28 cellular contexts compared by ENCODE assay signal in the genomic region with DNA sequence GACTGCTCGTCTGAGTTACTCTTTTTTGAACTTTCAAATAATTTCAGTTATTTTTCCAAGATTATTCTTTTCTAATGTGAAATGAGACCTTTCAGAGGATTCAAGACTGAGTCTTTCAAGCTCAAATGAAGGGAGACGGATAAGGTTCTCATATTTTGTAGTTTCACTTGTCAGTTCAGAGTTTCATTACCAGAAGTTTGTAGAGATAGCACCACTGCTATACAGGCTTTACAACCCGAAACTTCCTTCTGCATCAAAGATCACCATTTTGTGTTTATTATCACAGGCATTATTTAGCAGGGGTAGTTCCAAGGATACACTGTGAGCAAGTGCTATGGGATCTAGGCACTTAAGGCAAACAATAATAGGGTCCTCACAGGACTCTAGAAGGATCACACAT.
"Had no signal": no experiment of that assay in that cellular context is flagged by ENCODE, and none has a peak within 500 bp of the region (broad histone marks: within the 10 kb centered on the region; RNA-seq: fewer than 3 reads in every experiment).

No MANE protein-coding gene starts in this region.

- H3K4me2 ChIP-seq: neural progenitor cell had no signal

- H3K4me3 Mint-ChIP-seq: natural killer cell; nephron; neural progenitor cell; stimulated activated effector memory CD8-positive, alpha-beta T cell treated with anti-CD3 and anti-CD28 coated beads, Interleukin-12 subunit alpha, Interleukin-12 subunit beta, amount 100 ng/mL, for 72 hours; stimulated activated naive B cell treated with anti-CD40 and anti-IgM and Interleukin-4, amounts not matched to agents 10 μg/mL and 1 μg/mL and 100 μg/mL, for 72 hours; stimulated activated naive CD8-positive, alpha-beta T cell treated with anti-CD3 and anti-CD28 coated beads, Interleukin-15, Interleukin-2, amounts not matched to agents 100 ng/mL and 50 ng/mL, for 24 hours had no signal

- H3K36me3 ChIP-seq: neural progenitor cell, ovary, right lobe of liver, sigmoid colon, stomach, thoracic aorta, thyroid gland, tibial nerve, upper lobe of left lung, vagina had no signal

- H3K27ac ChIP-seq: neural progenitor cell, ovary, parathyroid adenoma, psoas muscle, right lobe of liver, sigmoid colon, stomach, thoracic aorta, thyroid gland, tibial nerve, upper lobe of left lung, vagina had no signal

- H3K9me3 ChIP-seq: ovary, psoas muscle, right lobe of liver, sigmoid colon, stomach, thoracic aorta, thyroid gland, tibial nerve, upper lobe of left lung, vagina had no signal

- DNase-seq: natural killer cell; occipital lobe; ovary; posterior cingulate gyrus; psoas muscle; right cardiac atrium; right lobe of liver; sigmoid colon; small intestine; stimulated activated CD4-positive, alpha-beta T cell treated with anti-CD3 and anti-CD28 coated beads, Interleukin-15, amount 100 ng/mL, for 24 hours; stimulated activated CD4-positive, alpha-beta T cell treated with anti-CD3 and anti-CD28 coated beads, Interleukin-2, amount 100 ng/mL, for 24 hours; stimulated activated CD4-positive, alpha-beta T cell treated with anti-CD3 and anti-CD28 coated beads, Interleukin-2, amount 100 ng/mL, for 48 hours; stimulated activated CD4-positive, alpha-beta T cell treated with anti-CD3 and anti-CD28 coated beads, Interleukin-4, amount 100 ng/mL, for 24 hours; stimulated activated naive B cell treated with anti-CD40 and anti-IgM and Interleukin-4, amounts not matched to agents 10 μg/mL and 1 μg/mL and 100 μg/mL, for 72 hours; stimulated activated naive CD4-positive, alpha-beta T cell treated with Interleukin-2 at 50 U/mL for 16 hours; stomach; thyroid gland; trophoblast cell; upper lobe of left lung had no signal

- H2AFZ ChIP-seq: neural progenitor cell, parathyroid adenoma had no signal

- H3K9ac ChIP-seq: neural progenitor cell, parathyroid adenoma had no signal

- H3K27me3 Mint-ChIP-seq: progenitor cell of endocrine pancreas; stimulated activated naive B cell treated with anti-CD40 and anti-IgM and Interleukin-4, amounts not matched to agents 10 μg/mL and 1 μg/mL and 100 μg/mL, for 72 hours; stimulated activated naive CD8-positive, alpha-beta T cell treated with anti-CD3 and anti-CD28 coated beads, Interleukin-15, Interleukin-2, amounts not matched to agents 100 ng/mL and 50 ng/mL, for 24 hours had no signal

- H3K9me3 Mint-ChIP-seq: nephron; neural progenitor cell; stimulated activated naive CD8-positive, alpha-beta T cell treated with anti-CD3 and anti-CD28 coated beads, Interleukin-15, Interleukin-2, amounts not matched to agents 100 ng/mL and 50 ng/mL, for 24 hours had no signal

- H3K4me3 ChIP-seq: neural progenitor cell, ovary, psoas muscle, right lobe of liver, sigmoid colon, stomach, thoracic aorta, thyroid gland, tibial nerve, upper lobe of left lung, vagina had no signal

- H3K27me3 ChIP-seq: neural progenitor cell, ovary, right lobe of liver, sigmoid colon, stomach, thyroid gland, tibial nerve, upper lobe of left lung, vagina had no signal

- ATAC-seq: natural killer cell; psoas muscle; right cardiac atrium; right lobe of liver; stimulated activated effector memory CD8-positive, alpha-beta T cell treated with anti-CD3 and anti-CD28 coated beads, Interleukin-12 subunit alpha, Interleukin-12 subunit beta, amount 100 ng/mL, for 72 hours; stimulated activated naive B cell treated with anti-CD40 and anti-IgM and Interleukin-4, amounts not matched to agents 10 μg/mL and 1 μg/mL and 100 μg/mL, for 72 hours had no signal

- H3K4me1 Mint-ChIP-seq: natural killer cell; nephron; stimulated activated effector memory CD8-positive, alpha-beta T cell treated with anti-CD3 and anti-CD28 coated beads, Interleukin-12 subunit alpha, Interleukin-12 subunit beta, amount 100 ng/mL, for 72 hours; stimulated activated naive B cell treated with anti-CD40 and anti-IgM and Interleukin-4, amounts not matched to agents 10 μg/mL and 1 μg/mL and 100 μg/mL, for 72 hours had no signal

- H3K79me2 ChIP-seq: parathyroid adenoma had no signal

- H3K27ac Mint-ChIP-seq: natural killer cell; nephron; neural progenitor cell; progenitor cell of endocrine pancreas; stimulated activated effector memory CD8-positive, alpha-beta T cell treated with anti-CD3 and anti-CD28 coated beads, Interleukin-12 subunit alpha, Interleukin-12 subunit beta, amount 100 ng/mL, for 72 hours; stimulated activated naive B cell treated with anti-CD40 and anti-IgM and Interleukin-4, amounts not matched to agents 10 μg/mL and 1 μg/mL and 100 μg/mL, for 72 hours; stimulated activated naive CD8-positive, alpha-beta T cell treated with anti-CD3 and anti-CD28 coated beads, Interleukin-15, Interleukin-2, amounts not matched to agents 100 ng/mL and 50 ng/mL, for 24 hours had no signal

- H3K4me1 ChIP-seq: parathyroid adenoma, psoas muscle, right lobe of liver, sigmoid colon, stomach, thyroid gland, tibial nerve, upper lobe of left lung, vagina had no signal

- H3K36me3 Mint-ChIP-seq: natural killer cell; neural progenitor cell; stimulated activated effector memory CD8-positive, alpha-beta T cell treated with anti-CD3 and anti-CD28 coated beads, Interleukin-12 subunit alpha, Interleukin-12 subunit beta, amount 100 ng/mL, for 72 hours; stimulated activated naive B cell treated with anti-CD40 and anti-IgM and Interleukin-4, amounts not matched to agents 10 μg/mL and 1 μg/mL and 100 μg/mL, for 72 hours had no signal
